ENCODE assay signal across 27 cellular contexts in genomic region chr6:47527274-47527673, GRCh38. TPM values are rescaled to one million over a fixed set of nuclear protein-coding genes. Genes with fewer than 3 reads are reported as not detected.
DNase-seq lines count a peak whose midpoint lies in the region; ATAC-seq, FAIRE-seq and TF ChIP-seq lines count a peak whose summit lies in the region.
"Had no signal": no experiment of that assay in that cellular context is flagged by ENCODE, and none has a peak within 500 bp of the region (broad histone marks: within the 10 kb centered on the region; RNA-seq: fewer than 3 reads in every experiment).

No MANE protein-coding gene starts in this region.

- 0 out of 2 replicates have a peak, but pooled peaks cover 3% of the 10 kb centered on the region for H3K4me1 ChIP-seq in HEK293 (ENCODE audit: control insufficient read depth, insufficient read depth, low read length)
- no peaks in the 10 kb centered on the region; a peak in 2 of 5 replicates for H3K4me1 ChIP-seq in K562 (replicated peaks in 1 of 2; ENCODE audit: control insufficient read depth in 2 of 2, insufficient read depth in 2 of 2, low read length in 2 of 2)
- no peaks in the 10 kb centered on the region for H3K4me1 ChIP-seq in foreskin keratinocyte
- H3K4me1 ChIP-seq: BE2C, BLaER1 had no signal

- no peaks in the 10 kb centered on the region for H3K9me3 ChIP-seq in HEK293 (ENCODE audit: control insufficient read depth, insufficient read depth, low read depth, low read length)
- no peaks in the 10 kb centered on the region for H3K9me3 ChIP-seq in K562 (replicated peaks; ENCODE audit: control insufficient read depth, insufficient read depth, low read depth, low read length)
- H3K9me3 ChIP-seq: BE2C had no signal

- CTCF ChIA-PET in HEK293 (lab: Yijun Ruan, JAX) (no interaction called here), K562 (lab: Yijun Ruan, JAX; ENCODE audit: low intra/inter-chr PET ratio) (no interaction called here)

- H3K27ac ChIP-seq in HEK293 (ENCODE audit: extremely low read depth, low read depth, low read length) = no peak overlapping the region
- no peak overlapping the region for H3K27ac ChIP-seq in K562 (ENCODE audit: extremely low read depth, low read depth, low read length)
- H3K27ac ChIP-seq in foreskin keratinocyte = no peak overlapping the region
- H3K27ac ChIP-seq: BLaER1 had no signal

- BruUV-seq in K562 (replicated peaks; lab: Mats Ljungman, UMichigan) = no TSS peak

- peaks cover 24% of the 10 kb centered on the region for H3K4me1 Mint-ChIP-seq in memory B cell

- no peak overlapping the region for H3K4me2 ChIP-seq in K562 (ENCODE audit: insufficient read depth, low read length)
- H3K4me2 ChIP-seq: BLaER1 had no signal

- intact Hi-C loops in K562 (cut with micrococcal nuclease) = no loop called here
- intact Hi-C loops in Right ventricle myocardium superior (cut with DNase I) = no loop called here

- no peak for FAIRE-seq in K562 (lab: Jason Lieb, UNC)
- FAIRE-seq: A204.1, GM12892, GM18507 had no signal

- no peaks in the 10 kb centered on the region for H4K20me1 ChIP-seq in K562 (replicated peaks; ENCODE audit: control insufficient read depth, insufficient read depth, low read length)

- no peak overlapping the region for H3K9ac ChIP-seq in K562 (ENCODE audit: insufficient read depth in 1 of 2, low read depth in 2 of 2, low read length in 2 of 2)
- H3K9ac ChIP-seq: BLaER1 had no signal

- no peak overlapping the region for H2AFZ ChIP-seq in K562 (ENCODE audit: low read depth, low read length)

- H3K4me3 ChIP-seq in HEK293 (ENCODE audit: low read depth, low read length) (no peak overlapping the region), K562 (no peak overlapping the region)
- H3K4me3 ChIP-seq: BLaER1, GM12878 had no signal

- peaks cover 3% of the 10 kb centered on the region for H3K9me3 Mint-ChIP-seq in memory B cell
- H3K9me3 Mint-ChIP-seq: CD14-positive monocyte; CD8-positive, alpha-beta memory T cell had no signal

- TF ChIP-seq POLR2A in K562 (conservative IDR thresholded peaks at IDR 0.05) = no peak

- no peak overlapping the region for H3K4me3 Mint-ChIP-seq in memory B cell
- H3K4me3 Mint-ChIP-seq: CD14-positive monocyte; CD4-positive, alpha-beta memory T cell; CD4-positive, CD25-positive, alpha-beta regulatory T cell; CD8-positive, alpha-beta memory T cell had no signal

- peaks cover 96% of the 10 kb centered on the region for H3K79me2 ChIP-seq in K562 (ENCODE audit: control insufficient read depth, insufficient read depth, low read length)

- no peaks in the 10 kb centered on the region for H3K9me1 ChIP-seq in K562 (ENCODE audit: control insufficient read depth, insufficient read depth, low read length)

- in situ Hi-C loops in K562 (cut with MboI) = no loop called here

- H3K36me3 ChIP-seq in HEK293 (ENCODE audit: control insufficient read depth in 2 of 2, insufficient read depth in 1 of 2, low read length in 2 of 2) (peaks cover 0 to 7% of the 10 kb centered on the region in 2 experiments; a peak in 1 of 3 replicates), K562 (ENCODE audit: control insufficient read depth, insufficient read depth, low read length) (peaks cover 17% of the 10 kb centered on the region; the same call in 2 of the 3 replicates)
- H3K36me3 ChIP-seq: BE2C had no signal

- TF ChIP-seq CTCF in HEK293 (tag by site-specific recombination; IDR thresholded peaks at IDR 0.05) = no peak
- TF ChIP-seq CTCF in K562 (IDR thresholded peaks at IDR 0.05 in 2 of 3, conservative IDR thresholded peaks at IDR 0.05 in 1 of 3; ENCODE audit: insufficient read depth in 2 of 3, low read depth in 1 of 3, low read length in 3 of 3) = no peak
- no peak for TF ChIP-seq CTCF in foreskin keratinocyte (conservative IDR thresholded peaks at IDR 0.05)

- DNase-seq in K562 (ENCODE audit: extremely low read depth in 1 of 4, low spot score in 3 of 4) = no peak
- no peak for DNase-seq in memory B cell (ENCODE audit: low spot score in 2 of 2)
- DNase-seq in foreskin keratinocyte = no peak
- DNase-seq in NCI-H524 (lab: John Stamatoyannopoulos, UW) = no peak
- no peak for DNase-seq in Right ventricle myocardium superior
- DNase-seq: 8988T; ACHN; BE2C; C1 segment of cervical spinal cord; CD4-positive, alpha-beta memory T cell; CD4-positive, CD25-positive, alpha-beta regulatory T cell; CD8-positive, alpha-beta memory T cell; COR-L47; DMS 273 treated with DMSO at 0.1 percent for 48 hours; DMS153; DMS53; DMS79; DND-41; EL; GDM1 had no signal

- POLR2A ChIA-PET in HEK293 (lab: Yijun Ruan, JAX) (no interaction called here), K562 (lab: Yijun Ruan, JAX) (interaction anchor here (1.5 kb wide), 1 partner anchor 12 kb away, joined by 3 read pairs; no protein-coding TSS in a partner anchor)

- ATAC-seq in K562 (no peak; the same call in 2 of the 3 replicates), memory B cell (ENCODE audit: low read depth) (no peak), foreskin keratinocyte (no peak), Right ventricle myocardium superior (ENCODE audit: poor library complexity) (no peak)
- ATAC-seq: GM12878 had no signal

- TF ChIP-seq RAD21 in K562 (CRISPR knock-in tag; conservative IDR thresholded peaks at IDR 0.05 in 1 of 2, IDR thresholded peaks at IDR 0.05 in 1 of 2) = no peak

- no peaks in the 10 kb centered on the region for H3K27me3 ChIP-seq in K562 (ENCODE audit: control insufficient read depth in 2 of 2, insufficient read depth in 2 of 2, low read length in 2 of 2)
- no peaks in the 10 kb centered on the region for H3K27me3 ChIP-seq in foreskin keratinocyte
- H3K27me3 ChIP-seq: BE2C, BLaER1 had no signal

- H3K36me3 Mint-ChIP-seq in memory B cell = peaks cover 23% of the 10 kb centered on the region

- no peak for TF ChIP-seq EP300 in K562 (IDR thresholded peaks at IDR 0.05; ENCODE audit: low read length)

- H3K27ac Mint-ChIP-seq in memory B cell = peak overlapping the region; percentile 21
- H3K27ac Mint-ChIP-seq: CD14-positive monocyte had no signal

- no peaks in the 10 kb centered on the region for H3K27me3 Mint-ChIP-seq in memory B cell
- H3K27me3 Mint-ChIP-seq: CD4-positive, alpha-beta memory T cell; CD4-positive, CD25-positive, alpha-beta regulatory T cell; CD8-positive, alpha-beta memory T cell had no signal

TF ChIP-seq in HEK293, 187 proteins besides CTCF, POLR2A, EP300 and RAD21:
- TF ChIP-seq BCL11B (tag by site-specific recombination; IDR thresholded peaks at IDR 0.05; ENCODE audit: low read depth) (no peak), SETDB1 (IDR thresholded peaks at IDR 0.05; ENCODE audit: insufficient read length, low read length) (peak; percentile 51), PRDM1 (tag by site-specific recombination; IDR thresholded peaks at IDR 0.05) (peak; percentile 58; the same call in 1 of the 2 replicates)

TF ChIP-seq in K562, 482 proteins besides CTCF, POLR2A, EP300 and RAD21 (continues in another document):
- no peak for TF ChIP-seq ARID3A (IDR thresholded peaks at IDR 0.05; ENCODE audit: borderline replicate concordance, low read depth, low read length)

RNA-seq across cellular contexts. Expression of gene CD2AP, which starts 49.7 kb away (rescaled TPM):
- 24.9 and 139 TPM in 2 replicates for total RNA-seq in K562 (2011; cell fraction: chromatin; rRNA removed; ENCODE audit: low replicate concordance)
- 13.0 and 23.4 TPM in 2 replicates for total RNA-seq in K562 (2011; cell fraction: nucleolus; rRNA removed)
- total RNA-seq in K562 (2011; cell fraction: nucleoplasm; rRNA removed) = 36.8 and 45.6 TPM in 2 replicates
- total RNA-seq in K562 (2014; rRNA removed) (31.4 and 38.7 TPM in 2 replicates), K562 (2014; rRNA removed; fragmentation: Illumina TruSeq; extraction: Trizol) (69.7 and 81.5 TPM in 2 replicates), K562 (2015; rRNA removed; fragmentation: Illumina TruSeq; extraction: Trizol) (63.8 and 68.9 TPM in 2 replicates), K562 (2021) (41.3 TPM in 2 replicates), foreskin keratinocyte (40.4 and 43.4 TPM in 2 replicates), Right ventricle myocardium superior (10.8 TPM)
- polyA plus RNA-seq in K562 (2011; rRNA removed) (20.8 and 35.5 TPM in 2 replicates), K562 (2014; fragmentation: Illumina TruSeq; extraction: Trizol) (35.6 and 50.2 TPM in 2 replicates), K562 (2014; fragmentation: Nextera tagmentation; extraction: Ambion mirVana) (10 to 100 TPM in 1 of 2 experiments, 1 to 10 TPM in 1; 9.4 to 15.9 TPM), K562 (2014; rRNA removed) (23.8 and 25.9 TPM in 2 replicates), foreskin keratinocyte (9.2 and 10.9 TPM in 2 replicates)
- polyA plus RNA-seq in K562 (2011; cell fraction: cytosol; rRNA removed) = 3.8 and 7.0 TPM in 2 replicates
- polyA plus RNA-seq in K562 (2011; cell fraction: nucleus; rRNA removed) = 10.8 and 13.3 TPM in 2 replicates
- 24.5 and 29.3 TPM in 2 replicates for polyA plus RNA-seq in K562 (2012)
- polyA minus RNA-seq in K562 (2011; rRNA and poly(A)+ RNA removed) = 47.6 and 49.9 TPM in 2 replicates
- 14.7 and 22.0 TPM in 2 replicates for polyA minus RNA-seq in K562 (2011; cell fraction: cytosol; rRNA and poly(A)+ RNA removed)
- 37.4 and 69.4 TPM in 2 replicates for polyA minus RNA-seq in K562 (2011; cell fraction: nucleus; rRNA and poly(A)+ RNA removed)

Comparison
In these comparisons a context has a peak if more than half of its experiments do, and no peak if none do; other contexts are left out.
1. Of the 44 proteins assayed by ChIP-seq in both K562 and HEK293: peak only in K562: none; only in HEK293: SETDB1; in both: none; in neither: 43.